In genomic region chr2:47650001-47650535, GRCh38 we compare ENCODE assay signal across 21 cellular contexts.
"Had no signal": no experiment of that assay in that cellular context is flagged by ENCODE, and none has a peak within 500 bp of the region (broad histone marks: within the 10 kb centered on the region; RNA-seq: fewer than 3 reads in every experiment).

No MANE protein-coding gene starts in this region.

- ATAC-seq: activated CD4-positive, CD25-positive, alpha-beta regulatory T cell treated with anti-CD3 and anti-CD28 coated beads, Interleukin-2, amount 50 U/mL, for 24 hours; heart right ventricle; left lobe of liver; naive thymus-derived CD8-positive, alpha-beta T cell; right lobe of liver; stimulated activated effector memory CD8-positive, alpha-beta T cell treated with anti-CD3 and anti-CD28 coated beads, Interleukin-12 subunit alpha, Interleukin-12 subunit beta, amount 100 ng/mL, for 72 hours had no signal

- DNase-seq: activated CD4-positive, alpha-beta memory T cell treated with anti-CD3 and anti-CD28 coated beads for 36 hours; activated CD4-positive, alpha-beta T cell treated with anti-CD3 and anti-CD28 coated beads, Interleukin-2, amount 10 ng/mL, durations not matched to agents 24 days and 14 days; activated CD8-positive, alpha-beta memory T cell treated with anti-CD3 and anti-CD28 coated beads, Interleukin-2, amount 50 U/mL, for 4 hours; activated gamma-delta T cell treated with Interleukin-2 at 50 U/mL for 16 hours; activated naive CD4-positive, alpha-beta T cell treated with anti-CD3 and anti-CD28 coated beads, Interleukin-2, amount 50 U/mL, for 16 hours; activated T-cell treated with anti-CD3 and anti-CD28 coated beads, Interleukin-2, amount 50 U/mL, for 1 hour; central memory CD4-positive, alpha-beta T cell; colonic mucosa; effector CD8-positive, alpha-beta T cell; esophagus squamous epithelium; foreskin melanocyte; heart right ventricle; kidney glomerular epithelial cell; naive thymus-derived CD8-positive, alpha-beta T cell; occipital lobe; right lobe of liver; stimulated activated CD4-positive, alpha-beta T cell treated with anti-CD3 and anti-CD28 coated beads, Interleukin-12 subunit alpha, Interleukin-12 subunit beta, amount 100 ng/mL, for 4 hours; stimulated activated CD4-positive, alpha-beta T cell treated with anti-CD3 and anti-CD28 coated beads, Interleukin-4, amount 100 ng/mL, for 1 hour had no signal
